Comparison of ENCODE assay signal across 9 cellular contexts in the genomic region with DNA sequence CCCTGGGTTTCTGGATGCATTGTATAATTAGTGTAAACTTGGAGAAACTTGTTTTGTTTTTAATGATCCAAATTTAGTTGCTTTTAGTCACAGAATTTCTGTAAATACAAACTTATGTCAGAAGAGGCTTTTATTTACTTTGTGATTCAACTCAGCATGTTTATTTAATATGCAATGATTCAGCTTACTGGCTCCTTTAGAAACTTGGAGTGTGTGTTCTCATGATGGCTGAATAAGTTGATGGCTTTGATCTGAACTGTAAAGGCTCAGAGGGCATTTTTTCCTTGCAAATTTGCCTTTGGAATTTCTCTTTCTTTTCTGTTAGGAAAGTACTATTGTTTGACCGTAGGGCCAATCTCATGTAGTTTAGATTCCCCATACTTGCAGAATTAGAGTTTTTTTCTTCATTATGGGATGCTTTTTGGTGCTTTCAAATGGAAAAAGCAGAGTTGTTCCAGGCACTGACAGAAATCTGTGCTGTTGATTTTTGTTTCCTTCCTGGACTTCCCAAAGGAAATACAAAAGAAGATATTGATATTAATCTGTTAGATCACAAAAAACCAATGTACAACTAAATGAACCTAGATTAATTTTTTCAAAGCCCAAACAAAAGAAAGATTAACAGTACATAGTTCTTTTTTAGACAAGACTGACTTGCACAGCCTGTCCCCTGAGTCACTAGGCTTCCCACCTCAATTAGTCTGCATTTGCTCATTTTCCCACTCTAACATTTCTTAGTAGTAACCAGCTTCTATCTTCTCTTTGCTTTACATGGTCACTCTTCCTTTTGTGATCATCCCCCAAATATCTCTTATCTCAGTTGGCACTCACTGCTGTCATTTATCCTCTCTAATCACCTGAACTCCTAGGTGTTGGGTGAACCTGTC.
DNase-seq lines count a peak whose midpoint lies in the region; ATAC-seq and TF ChIP-seq lines count a peak whose summit lies in the region.
"Had no signal": no experiment of that assay in that cellular context is flagged by ENCODE, and none has a peak within 500 bp of the region (broad histone marks: within the 10 kb centered on the region; RNA-seq: fewer than 3 reads in every experiment).

No MANE protein-coding gene starts in this region.

- no peaks in the 10 kb centered on the region for H3K79me2 ChIP-seq in hepatocyte

- no peaks in the 10 kb centered on the region for H3K9me2 ChIP-seq in hepatocyte (replicated peaks; ENCODE audit: insufficient read depth)

- intact Hi-C loops in heart left ventricle (cut with DNase I): loop anchor here in 1 of 10 donors (10.0 kb wide), 1 partner anchor 666 kb away; no protein-coding TSS in a partner anchor

- peak; percentile 96 for DNase-seq in H4 (ENCODE audit: low spot score)
- DNase-seq in adipocyte (ENCODE audit: low read depth): peak; percentile 80
- DNase-seq in hepatocyte (ENCODE audit: low spot score): no peak
- DNase-seq in caudate nucleus (lab: John Stamatoyannopoulos, UW): no peak
- no peak for DNase-seq in NCI-H1436 treated with DMSO at 0.1 percent for 48 hours (lab: John Stamatoyannopoulos, UW)
- DNase-seq in activated CD8-positive, alpha-beta memory T cell treated with anti-CD3 and anti-CD28 coated beads, Interleukin-2, amount 50 U/mL, for 48 hours: no peak
- no peak for DNase-seq in heart left ventricle
- DNase-seq: aorta had no signal

- no peaks in the 10 kb centered on the region for H4K20me1 ChIP-seq in hepatocyte (ENCODE audit: insufficient read depth, poor library complexity, severe bottlenecking)

- no peak for TF ChIP-seq POLR2A in heart left ventricle (IDR thresholded peaks at IDR 0.05)

- H3K4me1 ChIP-seq in adipocyte (ENCODE audit: control insufficient read depth, insufficient read depth, low read length) (peaks cover 19% of the 10 kb centered on the region), hepatocyte (ENCODE audit: insufficient read depth) (peaks cover 5% of the 10 kb centered on the region), heart left ventricle (peaks cover 0 to 27% (median 3%) of the 10 kb centered on the region in 12 donors)

- no peaks in the 10 kb centered on the region for H3K27me3 ChIP-seq in adipocyte (replicated peaks; ENCODE audit: control insufficient read depth, insufficient read depth, low read length)
- H3K27me3 ChIP-seq in hepatocyte: no peaks in the 10 kb centered on the region
- H3K27me3 ChIP-seq in heart left ventricle: no peaks in the 10 kb centered on the region

- H3K4me3 ChIP-seq in adipocyte (ENCODE audit: low read length) (peak overlapping the region; percentile 8), hepatocyte (no peak overlapping the region), skin epidermis (no peak overlapping the region), heart left ventricle (no peak overlapping the region)

- H3K27ac ChIP-seq in hepatocyte: peak overlapping the region; percentile 4
- peak overlapping the region in 14 of 21 experiments; percentile 20 to 80 (median 46) for H3K27ac ChIP-seq in skin epidermis
- H3K27ac ChIP-seq in caudate nucleus (ENCODE audit: low read depth, low read length): no peak overlapping the region
- peak overlapping the region in 2 of 12 donors; percentile 7 to 32 for H3K27ac ChIP-seq in heart left ventricle

- WGBS in hepatocyte (ENCODE audit: low lambda C conversion rate, missing lambda C conversion rate): 56% methylated on average over 1 of the region's 1 CpG
- WGBS in heart left ventricle, 4 donors: 39 to 60% (median 46%) methylated on average over 1 of the region's 1 CpG

- H3K9me3 ChIP-seq in adipocyte (ENCODE audit: control insufficient read depth, low read length): no peaks in the 10 kb centered on the region
- H3K9me3 ChIP-seq in hepatocyte (ENCODE audit: low read depth): no peaks in the 10 kb centered on the region
- H3K9me3 ChIP-seq in heart left ventricle: no peaks in the 10 kb centered on the region

- TF ChIP-seq CTCF in hepatocyte (IDR thresholded peaks at IDR 0.05; ENCODE audit: poor library complexity) (no peak), heart left ventricle (IDR thresholded peaks at IDR 0.05) (no peak)

- H3K4me2 ChIP-seq in hepatocyte: no peak overlapping the region

- H3K36me3 ChIP-seq in adipocyte (ENCODE audit: control insufficient read depth, insufficient read depth, low read length, severe bottlenecking) (no peaks in the 10 kb centered on the region), hepatocyte (replicated peaks; ENCODE audit: insufficient read depth, low read depth) (no peaks in the 10 kb centered on the region), heart left ventricle (no peaks in the 10 kb centered on the region)

- ATAC-seq in heart left ventricle: no peak

- H3K9ac ChIP-seq in adipocyte (ENCODE audit: low read length): peak overlapping the region; percentile 37

- no peak overlapping the region for H2AFZ ChIP-seq in hepatocyte

Comparison
In these comparisons a context has a peak if more than half of its experiments do, and no peak if none do; other contexts are left out.
1. DNase-seq: peak in H4 (single experiment) and adipocyte (single experiment); none in hepatocyte (single experiment), caudate nucleus (0 of 61), NCI-H1436 treated with DMSO at 0.1 percent for 48 hours (single experiment), activated CD8-positive, alpha-beta memory T cell treated with anti-CD3 and anti-CD28 coated beads, Interleukin-2, amount 50 U/mL, for 48 hours (single experiment) and heart left ventricle (0 of 5).